In the genomic region with DNA sequence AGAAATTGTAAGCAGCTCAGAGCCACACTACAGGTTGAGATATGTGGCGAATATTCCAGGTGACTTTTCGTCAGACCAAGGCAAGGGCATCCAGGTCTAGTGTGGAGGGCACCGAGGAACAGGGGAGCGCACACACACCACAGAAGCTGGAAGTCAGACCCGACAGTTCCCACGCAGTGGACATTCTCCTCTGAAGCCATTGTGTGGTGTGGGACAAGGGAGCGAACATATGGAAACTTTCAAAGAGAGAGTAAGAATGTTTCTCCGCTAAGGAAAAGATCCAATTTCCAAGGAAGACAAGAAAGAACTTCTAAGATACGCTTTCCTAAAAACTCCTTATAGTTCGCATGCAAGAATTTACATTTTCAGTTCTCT, we compare ENCODE assay signal across 11 cellular contexts.
A peak's percentile ranks its signal among the peaks of the same experiment; 100 is the strongest.
DNase-seq lines count a peak whose midpoint lies in the region; ATAC-seq and TF ChIP-seq lines count a peak whose summit lies in the region.
"Had no signal": no experiment of that assay in that cellular context is flagged by ENCODE, and none has a peak within 500 bp of the region (broad histone marks: within the 10 kb centered on the region; RNA-seq: fewer than 3 reads in every experiment).

No MANE protein-coding gene starts in this region.

- peaks cover 4% of the 10 kb centered on the region; the same call in 1 of the 2 replicates for H4K20me1 ChIP-seq in GM23338 (replicated peaks; ENCODE audit: insufficient read depth)

- intact Hi-C loops in spleen (cut with DNase I; ENCODE audit: low total_unique reads) = no loop called here

- no peak overlapping the region for H3K4me3 Mint-ChIP-seq in GM23338
- H3K4me3 Mint-ChIP-seq: CD4-positive, alpha-beta T cell had no signal

- no peak for TF ChIP-seq POLR2A in spleen (IDR thresholded peaks at IDR 0.05)

- peaks cover 16% of the 10 kb centered on the region for H3K36me3 Mint-ChIP-seq in GM23338 (ENCODE audit: low read depth)

- peaks cover 4% of the 10 kb centered on the region for H3K79me2 ChIP-seq in GM23338 (replicated peaks; ENCODE audit: insufficient read depth)

- H2AFZ ChIP-seq in GM23338 = no peak overlapping the region

- no peaks in the 10 kb centered on the region for H3F3A ChIP-seq in GM23338 (replicated peaks; ENCODE audit: low read depth)

- peaks cover 2% of the 10 kb centered on the region for H3K27me3 Mint-ChIP-seq in GM23338 (ENCODE audit: insufficient read depth, low read depth, poor library complexity)
- H3K27me3 Mint-ChIP-seq: CD4-positive, alpha-beta T cell had no signal

- no peak overlapping the region for H3K4me3 ChIP-seq in GM23338
- no peak overlapping the region for H3K4me3 ChIP-seq in duodenal mucosa (ENCODE audit: low read depth in 1 of 2, low read length in 2 of 2)
- no peak overlapping the region for H3K4me3 ChIP-seq in mesodermal cell (ENCODE audit: extremely low read depth, insufficient read depth, low read length, poor library complexity, severe bottlenecking)
- peak overlapping the region in 2 of 8 donors; percentile 37 to 48 for H3K4me3 ChIP-seq in spleen

- H3K4me1 ChIP-seq in GM23338 (ENCODE audit: insufficient read depth) = peaks cover 11% of the 10 kb centered on the region
- H3K4me1 ChIP-seq in duodenal mucosa (ENCODE audit: control insufficient read depth in 1 of 2, insufficient read depth in 2 of 2, low read length in 2 of 2) = no peaks in the 10 kb centered on the region
- H3K4me1 ChIP-seq in mesodermal cell (ENCODE audit: control insufficient read depth, insufficient read depth, low read length, poor library complexity, severe bottlenecking) = peaks cover 36% of the 10 kb centered on the region
- H3K4me1 ChIP-seq in spleen = peaks cover 0 to 14% (median 5%) of the 10 kb centered on the region in 6 donors

- H3K36me3 ChIP-seq in GM23338 (ENCODE audit: insufficient read depth) (no peaks in the 10 kb centered on the region; the same call in 1 of the 2 replicates), duodenal mucosa (ENCODE audit: control insufficient read depth in 1 of 2, insufficient read depth in 2 of 2, low read length in 2 of 2) (peaks cover 0 to 6% of the 10 kb centered on the region in 2 donors), mesodermal cell (ENCODE audit: control insufficient read depth, insufficient read depth, low read length) (peaks cover 41% of the 10 kb centered on the region), spleen (peaks cover 0 to 46% (median 0%) of the 10 kb centered on the region in 6 donors)

- H3K9ac ChIP-seq in duodenal mucosa (ENCODE audit: low read depth in 1 of 2, low read length in 2 of 2) = no peak overlapping the region

- H3K9me3 ChIP-seq in duodenal mucosa (ENCODE audit: control insufficient read depth in 1 of 2, low read length in 2 of 2) (no peaks in the 10 kb centered on the region), mesodermal cell (ENCODE audit: control insufficient read depth, low read length) (no peaks in the 10 kb centered on the region), spleen (no peaks in the 10 kb centered on the region)

- H3K9me2 ChIP-seq in GM23338 (ENCODE audit: insufficient read depth) = no peaks in the 10 kb centered on the region

- no peaks in the 10 kb centered on the region for H3K27me3 ChIP-seq in GM23338 (ENCODE audit: insufficient read depth)
- no peaks in the 10 kb centered on the region for H3K27me3 ChIP-seq in duodenal mucosa (ENCODE audit: control insufficient read depth in 1 of 2, insufficient read depth in 2 of 2, low read length in 2 of 2)
- no peaks in the 10 kb centered on the region for H3K27me3 ChIP-seq in spleen (replicated peaks in 1 of 7)

- H3K27ac ChIP-seq in GM23338 (ENCODE audit: low read depth) (peak overlapping the region; percentile 64), duodenal mucosa (ENCODE audit: low read depth, low read length) (peak overlapping the region; percentile 45), mesodermal cell (ENCODE audit: low read depth, low read length, severe bottlenecking) (peak overlapping the region; percentile 77), spleen (peak overlapping the region in 5 of 8 donors; percentile 16 to 71 (median 58)), substantia nigra (ENCODE audit: low read depth, low read length, poor library complexity, severe bottlenecking) (no peak overlapping the region)

- no peak overlapping the region for H3K4me2 ChIP-seq in GM23338

- no peak overlapping the region for H3K27ac Mint-ChIP-seq in GM23338
- H3K27ac Mint-ChIP-seq: CD4-positive, alpha-beta T cell had no signal

- WGBS in mesodermal cell (ENCODE audit: insufficient coverage in 2 of 2), 2 experiments = 95 to 96% methylated on average over 6 to 9 of the region's 10 CpGs
- WGBS in spleen, 5 donors = 83 to 90% (median 87%) methylated on average over 10 of the region's 10 CpGs

- DNase-seq in GM23338 (ENCODE audit: low spot score) = no peak
- DNase-seq in spleen = no peak
- DNase-seq in substantia nigra (lab: John Stamatoyannopoulos, UW) = no peak
- no peak for DNase-seq in stimulated activated CD4-positive, alpha-beta T cell treated with anti-CD3 and anti-CD28 coated beads, Interleukin-4, amount 100 ng/mL, for 1 hour
- DNase-seq in stimulated activated CD4-positive, alpha-beta T cell treated with anti-CD3 and anti-CD28 coated beads, Interleukin-4, amount 100 ng/mL, for 24 hours = no peak
- DNase-seq: activated CD8-positive, alpha-beta memory T cell treated with anti-CD3 and anti-CD28 coated beads, Interleukin-2, amount 50 U/mL, for 4 hours; CD4-positive, alpha-beta T cell; T-helper 2 cell had no signal

- H3K4me1 Mint-ChIP-seq in GM23338 = peaks cover 18% of the 10 kb centered on the region; the same call in 2 of the 3 replicates

- no peaks in the 10 kb centered on the region; the same call in 2 of the 3 replicates for H3K9me3 Mint-ChIP-seq in GM23338

- ATAC-seq in GM23338 (no peak), GM18867 (IDR thresholded peaks at IDR 0.05; ENCODE audit: unreplicated experiment) (no peak)

- TF ChIP-seq CTCF in GM23338 (conservative IDR thresholded peaks at IDR 0.05; ENCODE audit: low read depth in 2 of 2) (no peak), spleen (IDR thresholded peaks at IDR 0.05 in 8 of 11, conservative IDR thresholded peaks at IDR 0.05 in 3 of 11) (no peak)

TF ChIP-seq in GM23338, 12 proteins besides CTCF, POLR2A, EP300 and RAD21:
- TF ChIP-seq NANOG (IDR thresholded peaks at IDR 0.05; ENCODE audit: borderline replicate concordance) = no peak
- TF ChIP-seq JUNB (IDR thresholded peaks at IDR 0.05; ENCODE audit: unreplicated experiment) = no peak
- TF ChIP-seq ZNF114 (CRISPR knock-in tag; IDR thresholded peaks at IDR 0.05) = no peak
- TF ChIP-seq EZH2phosphoT487 (IDR thresholded peaks at IDR 0.05; ENCODE audit: unreplicated experiment) = no peak
- TF ChIP-seq, protein P1, sequence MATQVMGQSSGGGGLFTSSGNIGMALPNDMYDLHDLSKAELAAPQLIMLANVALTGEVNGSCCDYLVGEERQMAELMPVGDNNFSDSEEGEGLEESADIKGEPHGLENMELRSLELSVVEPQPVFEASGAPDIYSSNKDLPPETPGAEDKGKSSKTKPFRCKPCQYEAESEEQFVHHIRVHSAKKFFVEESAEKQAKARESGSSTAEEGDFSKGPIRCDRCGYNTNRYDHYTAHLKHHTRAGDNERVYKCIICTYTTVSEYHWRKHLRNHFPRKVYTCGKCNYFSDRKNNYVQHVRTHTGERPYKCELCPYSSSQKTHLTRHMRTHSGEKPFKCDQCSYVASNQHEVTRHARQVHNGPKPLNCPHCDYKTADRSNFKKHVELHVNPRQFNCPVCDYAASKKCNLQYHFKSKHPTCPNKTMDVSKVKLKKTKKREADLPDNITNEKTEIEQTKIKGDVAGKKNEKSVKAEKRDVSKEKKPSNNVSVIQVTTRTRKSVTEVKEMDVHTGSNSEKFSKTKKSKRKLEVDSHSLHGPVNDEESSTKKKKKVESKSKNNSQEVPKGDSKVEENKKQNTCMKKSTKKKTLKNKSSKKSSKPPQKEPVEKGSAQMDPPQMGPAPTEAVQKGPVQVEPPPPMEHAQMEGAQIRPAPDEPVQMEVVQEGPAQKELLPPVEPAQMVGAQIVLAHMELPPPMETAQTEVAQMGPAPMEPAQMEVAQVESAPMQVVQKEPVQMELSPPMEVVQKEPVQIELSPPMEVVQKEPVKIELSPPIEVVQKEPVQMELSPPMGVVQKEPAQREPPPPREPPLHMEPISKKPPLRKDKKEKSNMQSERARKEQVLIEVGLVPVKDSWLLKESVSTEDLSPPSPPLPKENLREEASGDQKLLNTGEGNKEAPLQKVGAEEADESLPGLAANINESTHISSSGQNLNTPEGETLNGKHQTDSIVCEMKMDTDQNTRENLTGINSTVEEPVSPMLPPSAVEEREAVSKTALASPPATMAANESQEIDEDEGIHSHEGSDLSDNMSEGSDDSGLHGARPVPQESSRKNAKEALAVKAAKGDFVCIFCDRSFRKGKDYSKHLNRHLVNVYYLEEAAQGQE (IDR thresholded peaks at IDR 0.05; ENCODE audit: unreplicated experiment) = no peak
TF ChIP-seq in GM23338: peak in this region for 0.
